Comparison of ENCODE assay signal across 10 cellular contexts in the genomic region with DNA sequence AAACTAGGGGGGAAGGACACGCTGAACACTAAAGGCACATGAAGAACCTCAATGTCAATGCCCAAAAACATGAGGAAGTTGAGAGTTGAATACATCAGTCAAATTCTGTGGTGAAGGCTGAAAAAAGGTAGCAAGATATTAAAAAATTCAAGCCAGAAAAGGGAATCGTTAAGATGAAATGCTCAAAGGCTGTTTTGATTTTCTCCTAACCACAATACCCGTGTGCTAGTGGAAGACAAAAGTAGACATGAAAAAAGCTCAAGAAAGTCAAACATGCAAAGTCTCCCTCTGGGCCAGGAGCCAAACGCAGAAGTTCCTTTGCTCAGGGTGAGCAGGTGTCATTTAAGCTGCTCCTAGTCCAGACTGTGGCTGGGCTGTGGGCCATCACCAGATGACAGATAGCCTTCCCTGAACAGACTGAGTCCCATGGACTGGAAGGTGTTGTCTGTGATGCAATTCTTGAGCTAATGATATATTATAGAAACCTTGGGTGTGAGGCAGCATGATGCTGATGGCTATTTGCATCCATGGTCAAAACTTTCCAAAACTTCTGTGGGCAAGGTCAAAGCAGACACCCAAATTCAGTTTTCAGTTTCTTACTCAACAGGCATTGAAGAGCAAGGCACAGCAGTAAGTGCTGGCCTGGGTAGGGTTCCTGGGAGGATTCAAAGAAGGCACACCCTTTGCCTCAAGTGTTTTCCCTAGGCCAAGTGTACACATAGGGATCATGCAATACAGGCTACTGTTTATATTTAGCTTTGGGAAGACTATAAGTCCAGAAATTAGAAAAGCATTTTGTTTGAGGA.
DNase-seq lines count a peak whose midpoint lies in the region; ATAC-seq and TF ChIP-seq lines count a peak whose summit lies in the region.
"Had no signal": no experiment of that assay in that cellular context is flagged by ENCODE, and none has a peak within 500 bp of the region (broad histone marks: within the 10 kb centered on the region; RNA-seq: fewer than 3 reads in every experiment).

No MANE protein-coding gene starts in this region.

- TF ChIP-seq CTCF in GM12865 (IDR thresholded peaks at IDR 0.05; ENCODE audit: insufficient read depth, low read depth, low read length, missing control alignments), result no peak

- ATAC-seq in GM19467 (IDR thresholded peaks at IDR 0.05; ENCODE audit: unreplicated experiment) (peak; percentile 92), HG03039 (IDR thresholded peaks at IDR 0.05; ENCODE audit: unreplicated experiment) (peak; percentile 92), SK-N-SH treated with all-trans-retinoic acid at 6 μM for 48 hours (no peak)
- ATAC-seq: Panc1 had no signal

- H3K4me3 ChIP-seq in GM12865 (ENCODE audit: low read depth, low read length), result no peak overlapping the region

- DNase-seq in GM12865 (ENCODE audit: low read depth) (peak; percentile 91), RPMI8226 (peak; percentile 93), COLO668 (lab: John Stamatoyannopoulos, UW; ENCODE audit: unreplicated experiment) (no peak), occipital lobe (lab: John Stamatoyannopoulos, UW) (no peak), NCI-H2196 treated with DMSO at 0.1 percent for 48 hours (lab: John Stamatoyannopoulos, UW; ENCODE audit: unreplicated experiment) (no peak)
- DNase-seq: activated CD4-positive, CD25-positive, alpha-beta regulatory T cell had no signal

TF ChIP-seq in SK-N-SH treated with all-trans-retinoic acid at 6 μM for 48 hours, 23 proteins besides CTCF, POLR2A, EP300 and RAD21:
- TF ChIP-seq, protein P1, sequence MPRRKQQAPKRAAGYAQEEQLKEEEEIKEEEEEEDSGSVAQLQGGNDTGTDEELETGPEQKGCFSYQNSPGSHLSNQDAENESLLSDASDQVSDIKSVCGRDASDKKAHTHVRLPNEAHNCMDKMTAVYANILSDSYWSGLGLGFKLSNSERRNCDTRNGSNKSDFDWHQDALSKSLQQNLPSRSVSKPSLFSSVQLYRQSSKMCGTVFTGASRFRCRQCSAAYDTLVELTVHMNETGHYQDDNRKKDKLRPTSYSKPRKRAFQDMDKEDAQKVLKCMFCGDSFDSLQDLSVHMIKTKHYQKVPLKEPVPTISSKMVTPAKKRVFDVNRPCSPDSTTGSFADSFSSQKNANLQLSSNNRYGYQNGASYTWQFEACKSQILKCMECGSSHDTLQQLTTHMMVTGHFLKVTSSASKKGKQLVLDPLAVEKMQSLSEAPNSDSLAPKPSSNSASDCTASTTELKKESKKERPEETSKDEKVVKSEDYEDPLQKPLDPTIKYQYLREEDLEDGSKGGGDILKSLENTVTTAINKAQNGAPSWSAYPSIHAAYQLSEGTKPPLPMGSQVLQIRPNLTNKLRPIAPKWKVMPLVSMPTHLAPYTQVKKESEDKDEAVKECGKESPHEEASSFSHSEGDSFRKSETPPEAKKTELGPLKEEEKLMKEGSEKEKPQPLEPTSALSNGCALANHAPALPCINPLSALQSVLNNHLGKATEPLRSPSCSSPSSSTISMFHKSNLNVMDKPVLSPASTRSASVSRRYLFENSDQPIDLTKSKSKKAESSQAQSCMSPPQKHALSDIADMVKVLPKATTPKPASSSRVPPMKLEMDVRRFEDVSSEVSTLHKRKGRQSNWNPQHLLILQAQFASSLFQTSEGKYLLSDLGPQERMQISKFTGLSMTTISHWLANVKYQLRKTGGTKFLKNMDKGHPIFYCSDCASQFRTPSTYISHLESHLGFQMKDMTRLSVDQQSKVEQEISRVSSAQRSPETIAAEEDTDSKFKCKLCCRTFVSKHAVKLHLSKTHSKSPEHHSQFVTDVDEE (CRISPR knock-in tag; IDR thresholded peaks at IDR 0.05), result no peak

Comparison
In these comparisons a context has a peak if more than half of its experiments do, and no peak if none do; other contexts are left out.
1. DNase-seq: peak in GM12865 (single experiment) and RPMI8226 (single experiment); none in COLO668 (single experiment), occipital lobe (single experiment) and NCI-H2196 treated with DMSO at 0.1 percent for 48 hours (single experiment).